Comparison of ENCODE assay signal across 17 cellular contexts in genomic region chr17:5817475-5818395, GRCh38.
DNase-seq lines count a peak whose midpoint lies in the region; ATAC-seq and TF ChIP-seq lines count a peak whose summit lies in the region.
"Had no signal": no experiment of that assay in that cellular context is flagged by ENCODE, and none has a peak within 500 bp of the region (broad histone marks: within the 10 kb centered on the region; RNA-seq: fewer than 3 reads in every experiment).

No MANE protein-coding gene starts in this region.

- H3K56ac ChIP-seq in H9 (ENCODE audit: insufficient read length, low read depth, low read length), result no peak overlapping the region

- no peak overlapping the region for H2BK15ac ChIP-seq in H9 (ENCODE audit: low read depth, low read length)
- no peak overlapping the region for H2BK15ac ChIP-seq in neuronal stem cell (ENCODE audit: low read length)

- H4K5ac ChIP-seq in H9 (ENCODE audit: insufficient read length, low read depth, low read length), result no peak overlapping the region

- H3K23ac ChIP-seq in H9 (ENCODE audit: insufficient read length, low read depth, low read length) (no peak overlapping the region), neuronal stem cell (ENCODE audit: low read depth, low read length, poor library complexity) (peak overlapping the region; percentile 59)

- H4K20me1 ChIP-seq in BLaER1 (no peaks in the 10 kb centered on the region), H9 (ENCODE audit: control insufficient read depth, insufficient read depth, insufficient read length) (no peaks in the 10 kb centered on the region)

- peaks cover 5 to 7% of the 10 kb centered on the region in 2 experiments for H3K9me3 Mint-ChIP-seq in H9
- H3K9me3 Mint-ChIP-seq in glutamatergic neuron (ENCODE audit: unreplicated experiment), result peaks cover 19% of the 10 kb centered on the region
- no peaks in the 10 kb centered on the region for H3K9me3 Mint-ChIP-seq in T-helper 2 cell treated with Interferon-gamma antibody and Interleukin-4, amounts not matched to agents 5 μg/mL and 100 μg/mL, for 36 hours

- no peak overlapping the region for H3K27ac ChIP-seq in BLaER1
- H3K27ac ChIP-seq in H9 (ENCODE audit: insufficient read length, low read depth, low read length), result no peak overlapping the region
- no peak overlapping the region for H3K27ac ChIP-seq in neuronal stem cell (replicated peaks; ENCODE audit: low read length)

- no peaks in the 10 kb centered on the region for H3K79me2 ChIP-seq in H9 (ENCODE audit: insufficient read depth, low read length)

- H2AK5ac ChIP-seq in H9 (ENCODE audit: insufficient read length, low read length), result no peak overlapping the region
- peak overlapping the region; percentile 66 for H2AK5ac ChIP-seq in neuronal stem cell (ENCODE audit: low read depth, low read length)

- H3K4me2 ChIP-seq in BLaER1, result peak overlapping the region; percentile 57; the same call in 1 of the 2 replicates
- H3K4me2 ChIP-seq in H9 (ENCODE audit: insufficient read depth, insufficient read length, low read length), result no peak overlapping the region
- H3K4me2 ChIP-seq in neuronal stem cell (ENCODE audit: insufficient read depth, low read length, poor library complexity, severe bottlenecking), result no peak overlapping the region

- H3K4me1 ChIP-seq in BLaER1 (peaks cover 12% of the 10 kb centered on the region), H9 (ENCODE audit: insufficient read depth, low read length) (no peaks in the 10 kb centered on the region; the same call in 1 of the 2 replicates), neuronal stem cell (ENCODE audit: control insufficient read depth in 2 of 2, insufficient read depth in 1 of 2, low read depth in 1 of 2, low read length in 2 of 2) (no peaks in the 10 kb centered on the region)
- H3K4me1 ChIP-seq: BE2C had no signal

- ATAC-seq in GM19324 (IDR thresholded peaks at IDR 0.05; ENCODE audit: low FRiP score, unreplicated experiment) (no peak), GM19463 (IDR thresholded peaks at IDR 0.05; ENCODE audit: unreplicated experiment) (no peak)

- no peak overlapping the region for H2BK5ac ChIP-seq in H9 (ENCODE audit: insufficient read length, low read length)
- no peak overlapping the region for H2BK5ac ChIP-seq in neuronal stem cell (ENCODE audit: low read length)

- H3K79me1 ChIP-seq in H9 (ENCODE audit: insufficient read depth, low read depth, low read length, poor library complexity, severe bottlenecking), result no peaks in the 10 kb centered on the region
- H3K79me1 ChIP-seq in neuronal stem cell (ENCODE audit: low read depth, low read length), result no peaks in the 10 kb centered on the region

- DNase-seq in H9, result peak; percentile 18
- DNase-seq in glutamatergic neuron, result no peak
- no peak for DNase-seq in neuronal stem cell (ENCODE audit: low spot score)
- no peak for DNase-seq in NCI-H1105 treated with DMSO at 0.1 percent for 48 hours (lab: John Stamatoyannopoulos, UW)
- DNase-seq in T-helper 2 cell treated with Interferon-gamma antibody and Interleukin-4, amounts not matched to agents 5 μg/mL and 100 μg/mL, for 36 hours (ENCODE audit: low spot score), result no peak
- DNase-seq: ACHN; BE2C; Calu3; CD4-positive, alpha-beta memory T cell; DMS79 treated with DMSO at 0.1 percent for 48 hours; GF-D8; GOT3; HCEC 1CT had no signal

- no peak for TF ChIP-seq CTCF in H9 (conservative IDR thresholded peaks at IDR 0.05)
- no peak for TF ChIP-seq CTCF in glutamatergic neuron (IDR thresholded peaks at IDR 0.05; ENCODE audit: partially characterized antibody, unreplicated experiment)

- H3K27me3 Mint-ChIP-seq in H9 (ENCODE audit: low read depth) (peaks cover 6% of the 10 kb centered on the region), glutamatergic neuron (ENCODE audit: unreplicated experiment) (peaks cover 11% of the 10 kb centered on the region)
- H3K27me3 Mint-ChIP-seq in T-helper 2 cell treated with Interferon-gamma antibody and Interleukin-4, amounts not matched to agents 5 μg/mL and 100 μg/mL, for 36 hours (ENCODE audit: low read depth), result peaks cover 11% of the 10 kb centered on the region

- H3K27ac Mint-ChIP-seq in H9 (no peak overlapping the region), glutamatergic neuron (ENCODE audit: unreplicated experiment) (peak overlapping the region; percentile 88)
- no peak overlapping the region for H3K27ac Mint-ChIP-seq in T-helper 2 cell treated with Interferon-gamma antibody and Interleukin-4, amounts not matched to agents 5 μg/mL and 100 μg/mL, for 36 hours
- H3K27ac Mint-ChIP-seq: CD14-positive monocyte; CD4-positive, alpha-beta memory T cell had no signal

- H3K18ac ChIP-seq in H9 (ENCODE audit: insufficient read length, low read depth, low read length), result no peak overlapping the region
- peak overlapping the region; percentile 73 for H3K18ac ChIP-seq in neuronal stem cell (ENCODE audit: low read length)

- H3T11ph ChIP-seq in H9 (ENCODE audit: low read length), result no peak overlapping the region

- H2BK12ac ChIP-seq in H9 (ENCODE audit: insufficient read length, low read depth, low read length), result no peak overlapping the region
- H2BK12ac ChIP-seq in neuronal stem cell (ENCODE audit: low read length), result no peak overlapping the region

- H2AFZ ChIP-seq in H9 (ENCODE audit: low read length), result no peak overlapping the region
- no peak overlapping the region for H2AFZ ChIP-seq in neuronal stem cell (ENCODE audit: low read length)

- no peak overlapping the region for H3K4ac ChIP-seq in H9 (ENCODE audit: low read depth, low read length)
- H3K4ac ChIP-seq in neuronal stem cell (ENCODE audit: low read length), result no peak overlapping the region

- H3K4me3 ChIP-seq in BLaER1 (no peak overlapping the region), neuronal stem cell (ENCODE audit: low read length in 2 of 2) (no peak overlapping the region)

- no peak overlapping the region for H2BK20ac ChIP-seq in H9 (ENCODE audit: low read depth, low read length, poor library complexity, severe bottlenecking)

- H3K14ac ChIP-seq in H9 (ENCODE audit: insufficient read depth, low read length), result no peak overlapping the region
- no peak overlapping the region for H3K14ac ChIP-seq in neuronal stem cell (ENCODE audit: low read length)

- H3K36me3 Mint-ChIP-seq in H9 (ENCODE audit: insufficient read depth in 1 of 3, low read depth in 3 of 3) (peaks cover 0 to 7% (median 3%) of the 10 kb centered on the region in 3 experiments; a peak in 5 of 7 replicates), glutamatergic neuron (ENCODE audit: unreplicated experiment) (no peaks in the 10 kb centered on the region)
- no peaks in the 10 kb centered on the region for H3K36me3 Mint-ChIP-seq in T-helper 2 cell treated with Interferon-gamma antibody and Interleukin-4, amounts not matched to agents 5 μg/mL and 100 μg/mL, for 36 hours (ENCODE audit: low read depth)
- H3K36me3 Mint-ChIP-seq: CD14-positive monocyte had no signal

- H4K91ac ChIP-seq in H9 (ENCODE audit: insufficient read length, low read depth, low read length) (no peak overlapping the region), neuronal stem cell (ENCODE audit: low read depth, low read length, poor library complexity) (no peak overlapping the region)

- peaks cover 32 to 38% of the 10 kb centered on the region in 2 experiments for H3K4me1 Mint-ChIP-seq in H9
- H3K4me1 Mint-ChIP-seq in glutamatergic neuron (ENCODE audit: low read depth, unreplicated experiment), result peaks cover 17% of the 10 kb centered on the region
- peaks cover 6% of the 10 kb centered on the region for H3K4me1 Mint-ChIP-seq in T-helper 2 cell treated with Interferon-gamma antibody and Interleukin-4, amounts not matched to agents 5 μg/mL and 100 μg/mL, for 36 hours (ENCODE audit: low read depth)
- H3K4me1 Mint-ChIP-seq: CD14-positive monocyte; CD4-positive, alpha-beta memory T cell had no signal

- H3K27me3 ChIP-seq in BLaER1 (no peaks in the 10 kb centered on the region), H9 (ENCODE audit: insufficient read depth, low read length) (no peaks in the 10 kb centered on the region), neuronal stem cell (ENCODE audit: control insufficient read depth in 3 of 3, insufficient read depth in 3 of 3, low read depth in 1 of 3, low read length in 3 of 3) (no peaks in the 10 kb centered on the region)
- H3K27me3 ChIP-seq: BE2C had no signal

- no peaks in the 10 kb centered on the region for H3K23me2 ChIP-seq in H9 (ENCODE audit: insufficient read length, low read depth, low read length, poor library complexity, severe bottlenecking)

- H3K4me3 Mint-ChIP-seq in H9 (no peak overlapping the region), glutamatergic neuron (ENCODE audit: unreplicated experiment) (no peak overlapping the region)
- no peak overlapping the region for H3K4me3 Mint-ChIP-seq in T-helper 2 cell treated with Interferon-gamma antibody and Interleukin-4, amounts not matched to agents 5 μg/mL and 100 μg/mL, for 36 hours
- H3K4me3 Mint-ChIP-seq: CD4-positive, alpha-beta memory T cell had no signal

- H3K9me3 ChIP-seq in BLaER1 (no peaks in the 10 kb centered on the region), H9 (ENCODE audit: control insufficient read depth, low read depth, low read length) (no peaks in the 10 kb centered on the region), neuronal stem cell (replicated peaks in 1 of 2; ENCODE audit: control insufficient read depth in 2 of 2, insufficient read depth in 1 of 2, low read depth in 1 of 2, low read length in 2 of 2) (no peaks in the 10 kb centered on the region)
- H3K9me3 ChIP-seq: BE2C had no signal

- H3K9ac ChIP-seq in BLaER1 (no peak overlapping the region), H9 (ENCODE audit: extremely low read depth, insufficient read length, low read length) (no peak overlapping the region), neuronal stem cell (ENCODE audit: low read depth, low read length, poor library complexity) (no peak overlapping the region)

- WGBS in H9 (ENCODE audit: extremely low coverage, insufficient read length, low lambda C conversion rate), result no CpG with 5 or more reads among the region's 4 CpGs
- WGBS in neuronal stem cell (ENCODE audit: extremely low coverage in 2 of 2, insufficient read length in 2 of 2, insufficient replicate concordance in 1 of 2), 2 donors, result no CpG with 5 or more reads among the region's 4 CpGs

- H4K8ac ChIP-seq in H9 (replicated peaks; ENCODE audit: insufficient read length, low read depth, low read length) (no peak overlapping the region), neuronal stem cell (ENCODE audit: low read depth, low read length) (no peak overlapping the region)

- no peak overlapping the region for H2BK120ac ChIP-seq in H9 (ENCODE audit: low read depth, low read length, poor library complexity, severe bottlenecking)
- H2BK120ac ChIP-seq in neuronal stem cell (ENCODE audit: low read depth, low read length), result no peak overlapping the region

- H3K36me3 ChIP-seq in BLaER1, result no peaks in the 10 kb centered on the region
- no peaks in the 10 kb centered on the region for H3K36me3 ChIP-seq in neuronal stem cell (replicated peaks in 1 of 2; ENCODE audit: control insufficient read depth in 2 of 2, insufficient read depth in 2 of 2, low read length in 2 of 2)
- H3K36me3 ChIP-seq: BE2C had no signal
